ENCODE assay signal across 8 cellular contexts in the genomic region with DNA sequence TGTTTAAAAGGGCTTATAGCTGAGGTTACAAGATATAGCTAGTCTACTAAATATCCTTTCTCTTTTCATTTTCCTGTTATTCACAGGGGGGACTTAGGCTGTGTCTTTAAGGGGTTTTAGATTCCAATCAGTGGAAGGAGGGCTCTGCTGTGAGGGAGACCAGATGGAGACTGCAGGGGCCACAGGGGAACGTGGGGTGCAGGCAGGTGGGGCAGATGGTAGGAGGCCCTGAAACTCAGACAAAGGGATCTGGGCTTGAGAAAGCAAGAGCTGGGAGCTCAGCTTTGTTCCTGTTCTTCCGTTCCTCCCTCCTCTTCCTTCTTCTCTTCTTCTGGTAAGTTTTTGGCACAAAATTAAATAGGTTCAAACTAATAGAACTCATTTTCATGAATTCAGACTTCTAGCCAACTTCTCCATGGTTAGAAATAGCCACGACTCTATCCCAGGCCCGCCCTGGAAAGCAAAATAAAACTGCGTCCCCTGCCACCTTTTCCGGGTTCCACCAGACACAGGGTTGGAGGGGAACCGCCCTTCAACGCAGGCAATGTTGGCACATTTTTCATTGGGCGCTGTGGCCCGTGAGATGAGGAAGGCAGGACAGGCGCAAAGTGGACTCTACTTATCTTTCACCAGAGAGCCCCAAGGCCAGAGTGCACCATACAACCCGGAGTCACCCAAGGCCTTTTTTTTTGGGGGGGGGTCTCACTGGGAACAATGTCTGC. TPM values are rescaled to one million over a fixed set of nuclear protein-coding genes. Genes with fewer than 3 reads are reported as not detected.
A peak's percentile ranks its signal among the peaks of the same experiment; 100 is the strongest.
DNase-seq lines count a peak whose midpoint lies in the region; ATAC-seq, FAIRE-seq and TF ChIP-seq lines count a peak whose summit lies in the region.

No MANE protein-coding gene starts in this region.

- no peaks in the 10 kb centered on the region for H3K9me3 Mint-ChIP-seq in effector memory CD8-positive, alpha-beta T cell

- peaks cover 27% of the 10 kb centered on the region for H3K79me2 ChIP-seq in OCI-LY7 (ENCODE audit: insufficient read depth, low read depth, low read length)

- 19 to 38% methylated on average over 12 of the region's 12 CpGs for WGBS in pancreas, 2 donors

- BruUV-seq in OCI-LY7 (replicated peaks; lab: Mats Ljungman, UMichigan): TSS peak; percentile 68

- no peak for FAIRE-seq in pancreas (lab: Jason Lieb, UNC)

- H3K27ac Mint-ChIP-seq in effector memory CD8-positive, alpha-beta T cell: peak overlapping the region; percentile 98 to 99

- no peaks in the 10 kb centered on the region for H3K9me3 ChIP-seq in OCI-LY7 (ENCODE audit: low read length)
- H3K9me3 ChIP-seq in pancreas: no peaks in the 10 kb centered on the region
- H3K9me3 ChIP-seq in SJCRH30 (replicated peaks): no peaks in the 10 kb centered on the region

- H3K4me1 Mint-ChIP-seq in effector memory CD8-positive, alpha-beta T cell (ENCODE audit: low read depth in 2 of 2): peaks cover 34 to 37% of the 10 kb centered on the region in 2 donors

- no peak for ATAC-seq in effector memory CD8-positive, alpha-beta T cell (replicated peaks)
- ATAC-seq in pancreas (peak; percentile 51 to 60 (median 56)), HG03432 (IDR thresholded peaks at IDR 0.05; ENCODE audit: unreplicated experiment) (no peak), HG02981 (IDR thresholded peaks at IDR 0.05; ENCODE audit: unreplicated experiment) (no peak)

- H3K36me3 Mint-ChIP-seq in effector memory CD8-positive, alpha-beta T cell (ENCODE audit: insufficient read depth): peaks cover 49% of the 10 kb centered on the region

- H3K4me1 ChIP-seq in OCI-LY7 (ENCODE audit: insufficient read depth, low read length, poor library complexity, severe bottlenecking): peaks cover 42% of the 10 kb centered on the region
- peaks cover 0 to 8% (median 0%) of the 10 kb centered on the region in 3 donors for H3K4me1 ChIP-seq in pancreas
- H3K4me1 ChIP-seq in SJCRH30: no peaks in the 10 kb centered on the region

- TF ChIP-seq CTCF in GM06990 (IDR thresholded peaks at IDR 0.05; ENCODE audit: insufficient read depth, low read length, poor library complexity, severe bottlenecking) (no peak), OCI-LY7 (conservative IDR thresholded peaks at IDR 0.05; ENCODE audit: low read length) (no peak), pancreas (IDR thresholded peaks at IDR 0.05) (no peak)

- peak overlapping the region; percentile 94 to 98 for H3K4me3 Mint-ChIP-seq in effector memory CD8-positive, alpha-beta T cell

- H3K27ac ChIP-seq in OCI-LY7 (ENCODE audit: low read depth, low read length, poor library complexity, severe bottlenecking) (peak overlapping the region; percentile 90), pancreas (peak overlapping the region; percentile 63 to 96 (median 72)), SJCRH30 (no peak overlapping the region)

- H3K9me2 ChIP-seq in OCI-LY7 (ENCODE audit: insufficient read depth, low read length): no peaks in the 10 kb centered on the region

- H3K4me2 ChIP-seq in OCI-LY7 (ENCODE audit: low read length): peak overlapping the region; percentile 80

- H3K36me3 ChIP-seq in GM06990 (ENCODE audit: control insufficient read depth, insufficient read depth, low read length) (no peaks in the 10 kb centered on the region; the same call in 1 of the 2 replicates), OCI-LY7 (ENCODE audit: insufficient read depth, low read length) (peaks cover 15% of the 10 kb centered on the region), pancreas (no peaks in the 10 kb centered on the region), SJCRH30 (peaks cover 7% of the 10 kb centered on the region)

- peak overlapping the region; percentile 47 for H3K4me3 ChIP-seq in GM06990 (replicated peaks; ENCODE audit: low read depth, low read length)
- peak overlapping the region; percentile 64 for H3K4me3 ChIP-seq in OCI-LY7 (ENCODE audit: low read depth, low read length, poor library complexity, severe bottlenecking)
- H3K4me3 ChIP-seq in pancreas: peak overlapping the region in 2 of 4 donors; percentile 13 to 20
- no peak overlapping the region for H3K4me3 ChIP-seq in SJCRH30

- peak overlapping the region; percentile 80 for H2AFZ ChIP-seq in OCI-LY7 (ENCODE audit: low read length)

- CTCF ChIA-PET in OCI-LY7 (lab: Charles Lee; ENCODE audit: unreplicated experiment): interaction anchor here (0.6 kb wide), 1 partner anchor 16 kb away, joined by 4 read pairs; no protein-coding TSS in a partner anchor

- intact Hi-C loops in OCI-LY7 (cut with micrococcal nuclease; ENCODE audit: unreplicated experiment): loop anchor here (5.0 kb wide), 1 partner anchor 761 kb away; a partner anchor contains a TSS
- intact Hi-C loops in pancreas (cut with DNase I): no loop called here

- DNase-seq in GM06990 (ENCODE audit: extremely low read depth, insufficient read length) (no peak), OCI-LY7 (ENCODE audit: low spot score) (no peak), pancreas (peak; percentile 60 to 68 (median 65)), SJCRH30 (no peak), H4 (ENCODE audit: low spot score) (no peak)
- DNase-seq in effector memory CD8-positive, alpha-beta T cell: no peak

- no peaks in the 10 kb centered on the region for H3K27me3 ChIP-seq in GM06990 (replicated peaks; ENCODE audit: control insufficient read depth, insufficient read depth, low read length)
- peaks cover 0 to 3% (median 0%) of the 10 kb centered on the region in 4 donors for H3K27me3 ChIP-seq in pancreas
- no peaks in the 10 kb centered on the region for H3K27me3 ChIP-seq in SJCRH30

- no peaks in the 10 kb centered on the region for H4K20me1 ChIP-seq in OCI-LY7 (ENCODE audit: insufficient read depth, low read length)

- no peaks in the 10 kb centered on the region for H3K27me3 Mint-ChIP-seq in effector memory CD8-positive, alpha-beta T cell

- POLR2A ChIA-PET in OCI-LY7 (lab: Charles Lee): interaction anchor here (0.6 to 9.9 kb wide), 9 partner anchors 14 to 178 kb away, joined by 4 to 148 read pairs (median 7); no protein-coding TSS in a partner anchor

RNA-seq across cellular contexts. Expression of a gene that starts 3.5 kb away (rescaled TPM):
- total RNA-seq in OCI-LY7 (2014; rRNA removed; shearing (Covaris generic)): 1,355 and 1,476 TPM in 2 replicates
- total RNA-seq in OCI-LY7 (2022) (1,524 and 1,540 TPM in 2 replicates), pancreas (1,000 to 10,000 TPM in 2 of 6 donors, 100 to 1,000 TPM in 4; 460 to 1,697 (median 685) TPM)
- polyA plus RNA-seq in pancreas: 1,000 to 10,000 TPM; 2,074 to 2,276 TPM
- total RNA-seq in SJCRH30 (2014; rRNA removed; shearing (Covaris generic)): 1,274 and 1,377 TPM in 2 replicates
- 6,124 and 7,364 TPM in 2 replicates for total RNA-seq in H4 (2014; rRNA removed; shearing (Covaris generic))

Comparison
In these comparisons a context has a peak if more than half of its experiments do, and no peak if none do; other contexts are left out.
1. DNase-seq: peak in pancreas (6 of 6); none in GM06990 (single experiment), OCI-LY7 (single experiment), effector memory CD8-positive, alpha-beta T cell (0 of 3), SJCRH30 (0 of 2) and H4 (single experiment).
2. ATAC-seq: peak in pancreas (4 of 4); none in effector memory CD8-positive, alpha-beta T cell (single experiment), HG03432 (single experiment) and HG02981 (single experiment).